ENCODE assay signal across 9 cellular contexts in genomic region chr15:75532413-75533250, GRCh38. TPM values are rescaled to one million over a fixed set of nuclear protein-coding genes. Genes with fewer than 3 reads are reported as not detected.
A peak's percentile ranks its signal among the peaks of the same experiment; 100 is the strongest.
DNase-seq lines count a peak whose midpoint lies in the region; FAIRE-seq and TF ChIP-seq lines count a peak whose summit lies in the region.
"Had no signal": no experiment of that assay in that cellular context is flagged by ENCODE, and none has a peak within 500 bp of the region (broad histone marks: within the 10 kb centered on the region; RNA-seq: fewer than 3 reads in every experiment).

No MANE protein-coding gene starts in this region.

- H3K9me3 ChIP-seq in Caco-2: no peaks in the 10 kb centered on the region
- H3K9me3 ChIP-seq in Loucy (ENCODE audit: insufficient read depth, low read depth, low read length): no peaks in the 10 kb centered on the region
- no peaks in the 10 kb centered on the region for H3K9me3 ChIP-seq in keratinocyte (ENCODE audit: control insufficient read depth, low read depth, low read length)
- H3K9me3 ChIP-seq in suprapubic skin: no peaks in the 10 kb centered on the region

- peak overlapping the region; percentile 17 for H3K27ac ChIP-seq in keratinocyte (ENCODE audit: control insufficient read depth, insufficient read depth, low read length)
- peak overlapping the region; percentile 68 for H3K27ac ChIP-seq in suprapubic skin

- peaks cover 5% of the 10 kb centered on the region for H3K36me3 Mint-ChIP-seq in Caco-2 (ENCODE audit: insufficient read depth, unreplicated experiment)
- peaks cover 25% of the 10 kb centered on the region for H3K36me3 Mint-ChIP-seq in brain

- no peak overlapping the region for H3K4me3 ChIP-seq in Caco-2 (ENCODE audit: low read depth, low read length)
- H3K4me3 ChIP-seq in Loucy (ENCODE audit: low read length, poor library complexity, severe bottlenecking): no peak overlapping the region
- H3K4me3 ChIP-seq in keratinocyte (ENCODE audit: control insufficient read depth in 2 of 3, extremely low read depth in 1 of 3, insufficient read depth in 2 of 3, low read depth in 1 of 3, low read length in 3 of 3): no peak overlapping the region
- H3K4me3 ChIP-seq in suprapubic skin: no peak overlapping the region

- H3K79me2 ChIP-seq in Loucy (ENCODE audit: insufficient read depth, low read length): peaks cover 38% of the 10 kb centered on the region
- peaks cover 47% of the 10 kb centered on the region for H3K79me2 ChIP-seq in keratinocyte (ENCODE audit: control insufficient read depth, insufficient read depth, low read length)

- H3F3A ChIP-seq in Loucy (ENCODE audit: low read depth): no peaks in the 10 kb centered on the region

- H3K9ac ChIP-seq in Loucy (ENCODE audit: low read depth, low read length, poor library complexity, severe bottlenecking): no peak overlapping the region
- H3K9ac ChIP-seq in keratinocyte (ENCODE audit: control insufficient read depth, extremely low read depth, insufficient read depth, low read length): no peak overlapping the region

- no peaks in the 10 kb centered on the region for H3K27me3 ChIP-seq in Caco-2 (replicated peaks; ENCODE audit: control insufficient read depth, insufficient read depth, low read length)
- no peaks in the 10 kb centered on the region for H3K27me3 ChIP-seq in Loucy (ENCODE audit: insufficient read depth, low read length, poor library complexity, severe bottlenecking)
- no peaks in the 10 kb centered on the region for H3K27me3 ChIP-seq in keratinocyte (ENCODE audit: control insufficient read depth, extremely low read depth, insufficient read depth, low read length)
- no peaks in the 10 kb centered on the region for H3K27me3 ChIP-seq in suprapubic skin

- H3K36me3 ChIP-seq in Caco-2 (ENCODE audit: control insufficient read depth, insufficient read depth, low read length) (no peaks in the 10 kb centered on the region), Loucy (ENCODE audit: insufficient read depth, low read length) (no peaks in the 10 kb centered on the region), keratinocyte (ENCODE audit: control insufficient read depth in 2 of 2, extremely low read depth in 1 of 2, insufficient read depth in 2 of 2, low read length in 2 of 2) (peaks cover 0 to 2% of the 10 kb centered on the region in 2 experiments), suprapubic skin (no peaks in the 10 kb centered on the region)

- peaks cover 17% of the 10 kb centered on the region for H3K4me1 Mint-ChIP-seq in Caco-2 (ENCODE audit: low read depth, unreplicated experiment)
- peaks cover 33% of the 10 kb centered on the region for H3K4me1 Mint-ChIP-seq in brain

- DNase-seq in Caco-2: peak; percentile 58 to 67
- no peak for DNase-seq in keratinocyte (ENCODE audit: low read depth, low spot score)
- DNase-seq in suprapubic skin (ENCODE audit: low spot score in 2 of 2): no peak
- DNase-seq in cerebellar nuclear complex (lab: John Stamatoyannopoulos, UW): no peak
- no peak for DNase-seq in hippocampal formation (lab: John Stamatoyannopoulos, UW)
- no peak for DNase-seq in activated T-cell treated with anti-CD3 and anti-CD28 coated beads, Interleukin-2, amount 50 U/mL, for 48 hours

- no peak for TF ChIP-seq EP300 in suprapubic skin (IDR thresholded peaks at IDR 0.05)

- no peaks in the 10 kb centered on the region for H4K20me1 ChIP-seq in Loucy (ENCODE audit: insufficient read depth, low read length, poor library complexity, severe bottlenecking)
- H4K20me1 ChIP-seq in keratinocyte (ENCODE audit: control insufficient read depth, extremely low read depth, insufficient read depth, low read length): no peaks in the 10 kb centered on the region

- peaks cover 23% of the 10 kb centered on the region for H3K4me1 ChIP-seq in Caco-2
- no peaks in the 10 kb centered on the region for H3K4me1 ChIP-seq in Loucy (ENCODE audit: insufficient read depth, low read length, poor library complexity, severe bottlenecking)
- H3K4me1 ChIP-seq in keratinocyte (ENCODE audit: control insufficient read depth, extremely low read depth, insufficient read depth, low read length): peaks cover 20% of the 10 kb centered on the region
- peaks cover 29% of the 10 kb centered on the region for H3K4me1 ChIP-seq in suprapubic skin

- peaks cover 2% of the 10 kb centered on the region for H3K9me1 ChIP-seq in keratinocyte (ENCODE audit: control insufficient read depth, extremely low read depth, insufficient read depth, low read length)

- no peak for TF ChIP-seq POLR2A in suprapubic skin (IDR thresholded peaks at IDR 0.05)

- WGBS in suprapubic skin: 38% methylated on average over 1 of the region's 1 CpG

- dilution Hi-C loops in keratinocyte (cut with MboI; ENCODE audit: extremely low pct_ligation_motif_present, low sequenced_read_pairs): no loop called here

- H2AFZ ChIP-seq in Loucy (ENCODE audit: low read length) (no peak overlapping the region), keratinocyte (ENCODE audit: control insufficient read depth, low read length) (no peak overlapping the region)

- H3K4me3 Mint-ChIP-seq in Caco-2 (ENCODE audit: unreplicated experiment) (no peak overlapping the region), brain (peak overlapping the region in 1 of 5 experiments; percentile 35)
- H3K4me3 Mint-ChIP-seq: IgD-negative memory B cell had no signal

- FAIRE-seq in keratinocyte (lab: Jason Lieb, UNC): no peak

- intact Hi-C loops in Caco-2 (cut with micrococcal nuclease; ENCODE audit: unreplicated experiment): loop anchor here (5.0 kb wide), 1 partner anchor 80 kb away; the partner anchor contains the start of gene SIN3A

- POLR2A ChIA-PET in Caco-2 (lab: Charles Lee): interaction anchor here (0.5 to 1.3 kb wide), 4 partner anchors 9 to 115 kb away, joined by 3 to 6 read pairs (median 4); partner anchors contain the start of gene SNX33

- CTCF ChIA-PET in Caco-2 (lab: Charles Lee): interaction anchor here (0.6 to 2.3 kb wide), 13 partner anchors 12 to 164 kb away, joined by 3 to 15 read pairs (median 4); partner anchors contain the start of genes MAN2C1 and PTPN9

- H3K27ac Mint-ChIP-seq in Caco-2 (ENCODE audit: unreplicated experiment) (no peak overlapping the region), brain (peak overlapping the region in 3 of 5 experiments; percentile 75 to 85 (median 76))

- H3K27me3 Mint-ChIP-seq in Caco-2 (ENCODE audit: insufficient read depth, unreplicated experiment) (no peaks in the 10 kb centered on the region), brain (no peaks in the 10 kb centered on the region)
- H3K27me3 Mint-ChIP-seq: IgD-negative memory B cell had no signal

- H3K9me3 Mint-ChIP-seq in Caco-2 (ENCODE audit: unreplicated experiment) (no peaks in the 10 kb centered on the region), brain (no peaks in the 10 kb centered on the region)
- H3K9me3 Mint-ChIP-seq: IgD-negative memory B cell had no signal

- TF ChIP-seq CTCF in Caco-2 (IDR thresholded peaks at IDR 0.05; ENCODE audit: insufficient read depth in 1 of 2, low read depth in 1 of 2, low read length in 1 of 2, severe bottlenecking in 1 of 2, unreplicated experiment in 1 of 2) (peak; percentile 48 to 68), Loucy (conservative IDR thresholded peaks at IDR 0.05; ENCODE audit: low read length) (peak; percentile 59), brain (conservative IDR thresholded peaks at IDR 0.05) (no peak), keratinocyte (optimal IDR thresholded peaks at IDR 0.05 in 1 of 3, IDR thresholded peaks at IDR 0.05 in 1 of 3, conservative IDR thresholded peaks at IDR 0.05 in 1 of 3; ENCODE audit: extremely low read depth in 1 of 3, insufficient read depth in 2 of 3, low read length in 3 of 3) (peak; percentile 19 to 50 (median 29)), suprapubic skin (IDR thresholded peaks at IDR 0.05) (peak; percentile 27 to 31)

- H3K4me2 ChIP-seq in Loucy (ENCODE audit: low read depth, low read length, poor library complexity, severe bottlenecking): no peak overlapping the region
- H3K4me2 ChIP-seq in keratinocyte (ENCODE audit: control insufficient read depth, extremely low read depth, insufficient read depth, low read depth, low read length): peak overlapping the region; percentile 8

- no peaks in the 10 kb centered on the region for H3K9me2 ChIP-seq in Loucy (replicated peaks; ENCODE audit: low read depth, low read length)

- no TSS peak for BruUV-seq in Caco-2 (replicated peaks; lab: Mats Ljungman, UMichigan)

RNA-seq across cellular contexts. Expression of gene PTPN9, which starts 46.5 kb away (rescaled TPM):
- total RNA-seq in Caco-2 (2022) (25.4 and 27.7 TPM in 2 replicates), suprapubic skin (10 to 100 TPM in 3 of 4 donors, 1 to 10 TPM in 1; 8.6 to 24.5 (median 13.3) TPM)
- polyA plus RNA-seq in brain (ENCODE audit: insufficient read depth, low read depth, low replicate concordance) (23.4 TPM), keratinocyte (32.8 to 45.9 TPM (median 34.7 TPM) in 3 replicates)
- 6.7 TPM for polyA plus RNA-seq in keratinocyte (2011; ENCODE audit: low read depth)
- 29.4 and 40.7 TPM in 2 replicates for polyA plus RNA-seq in keratinocyte (2011; cell fraction: cytosol; rRNA removed)
- 28.6 and 29.0 TPM in 2 replicates for polyA plus RNA-seq in keratinocyte (2011; cell fraction: nucleus; rRNA removed)
- 11.1 and 24.2 TPM in 2 replicates for polyA plus RNA-seq in keratinocyte (2012; ENCODE audit: low replicate concordance)
- 39.1 to 96.6 TPM (median 43.3 TPM) in 3 replicates for polyA minus RNA-seq in keratinocyte
- 28.2 TPM for polyA minus RNA-seq in keratinocyte (2011; cell fraction: cytosol; rRNA and poly(A)+ RNA removed)
- polyA minus RNA-seq in keratinocyte (2011; cell fraction: nucleus; rRNA and poly(A)+ RNA removed): 13.7 and 28.0 TPM in 2 replicates

Comparison
In these comparisons a context has a peak if more than half of its experiments do, and no peak if none do; other contexts are left out.
1. DNase-seq: peak in Caco-2 (2 of 2); none in keratinocyte (single experiment), suprapubic skin (0 of 2), cerebellar nuclear complex (0 of 2), hippocampal formation (0 of 2) and activated T-cell treated with anti-CD3 and anti-CD28 coated beads, Interleukin-2, amount 50 U/mL, for 48 hours (0 of 2).
2. CTCF ChIP-seq: peak in Caco-2 (2 of 2), Loucy (single experiment), keratinocyte (3 of 3) and suprapubic skin (2 of 2); none in brain (0 of 2).